8 cellular contexts compared by ENCODE assay signal in the genomic region with DNA sequence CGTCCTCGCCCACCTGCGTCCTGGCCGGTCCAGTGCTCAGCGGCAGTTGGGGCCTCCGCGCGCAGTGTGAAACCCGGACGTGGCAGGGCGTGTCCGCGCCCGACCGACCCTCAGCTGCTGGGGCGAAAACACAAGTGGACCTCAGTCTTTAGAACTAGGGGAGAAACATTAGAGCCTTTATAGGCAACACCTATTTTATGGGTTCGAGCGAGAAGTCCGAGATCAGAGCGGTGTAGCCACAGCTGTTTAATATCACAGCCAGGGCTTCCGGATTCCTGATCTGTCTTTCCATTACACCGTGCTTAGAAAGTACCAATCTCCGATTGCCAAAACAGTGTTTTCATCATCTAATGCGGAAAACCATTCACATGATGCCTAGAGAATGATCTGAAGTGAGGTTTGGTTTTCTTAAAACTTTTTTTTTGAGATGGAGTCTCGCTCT. TPM values are rescaled to one million over a fixed set of nuclear protein-coding genes. Genes with fewer than 3 reads are reported as not detected.
DNase-seq lines count a peak whose midpoint lies in the region; ATAC-seq and TF ChIP-seq lines count a peak whose summit lies in the region.

No MANE protein-coding gene starts in this region.

- H3K9me3 Mint-ChIP-seq in CD8-positive, alpha-beta T cell, result no peaks in the 10 kb centered on the region

- intact Hi-C loops in CD8-positive, alpha-beta T cell (cut with DNase I, micrococcal nuclease), result loop anchor here (1.0 to 10.0 kb wide), 10 partner anchors 48 to 1579 kb away; partner anchors contain the start of genes CCDC32 (in 2 of the 2), INO80 (in 2 of the 2), VPS18 (in 2 of the 2) and GANC (in 1 of the 2)
- intact Hi-C loops in mammary epithelial cell (cut with micrococcal nuclease), result loop anchor here (5.0 to 10.0 kb wide), 2 partner anchors 47 to 251 kb away; partner anchors contain the start of gene BAHD1
- intact Hi-C loops in lower leg skin (cut with DNase I; ENCODE audit: low total_unique reads), result no loop called here

- H2AFZ ChIP-seq in mammary epithelial cell (ENCODE audit: low read depth, low read length), result peak overlapping the region; percentile 98

- peak overlapping the region; percentile 92 for H3K4me2 ChIP-seq in mammary epithelial cell (ENCODE audit: insufficient read depth, low read depth, low read length)

- no peak for TF ChIP-seq EP300 in upper lobe of left lung (IDR thresholded peaks at IDR 0.05)

- dilution Hi-C loops in mammary epithelial cell (cut with HindIII; ENCODE audit: low sequenced_read_pairs), result no loop called here

- peaks cover 44% of the 10 kb centered on the region for H3K79me2 ChIP-seq in mammary epithelial cell (ENCODE audit: insufficient read depth, low read length)

- H3K9me3 ChIP-seq in CD8-positive, alpha-beta T cell (ENCODE audit: low read length), result no peaks in the 10 kb centered on the region
- H3K9me3 ChIP-seq in mammary epithelial cell (replicated peaks; ENCODE audit: insufficient read depth, low read length) (no peaks in the 10 kb centered on the region), upper lobe of left lung (no peaks in the 10 kb centered on the region)

- H3K27ac Mint-ChIP-seq in CD8-positive, alpha-beta T cell, result peak overlapping the region; percentile 99

- peaks cover 27% of the 10 kb centered on the region for H3K4me1 Mint-ChIP-seq in CD8-positive, alpha-beta T cell (ENCODE audit: low read depth)

- in situ Hi-C loops in KBM-7 (cut with MboI; ENCODE audit: low pct_unique_long_range_greater_than_20kb, low sequenced_read_pairs) (no loop called here), mammary epithelial cell (cut with MboI; ENCODE audit: low sequenced_read_pairs in 2 of 2) (no loop called here), G401 (cut with HindIII; ENCODE audit: low sequenced_read_pairs) (no loop called here)

- H3K27ac ChIP-seq in CD8-positive, alpha-beta T cell (ENCODE audit: low read depth, low read length), result peak overlapping the region; percentile 83
- H3K27ac ChIP-seq in mammary epithelial cell (ENCODE audit: insufficient read depth, low read depth, low read length), result peak overlapping the region; percentile 91
- H3K27ac ChIP-seq in upper lobe of left lung, result peak overlapping the region; percentile 96 to 99 (median 98)

- TF ChIP-seq POLR2A in lower leg skin (IDR thresholded peaks at IDR 0.05) (no peak), upper lobe of left lung (IDR thresholded peaks at IDR 0.05) (no peak)

- POLR2A ChIA-PET in CD8-positive, alpha-beta T cell (lab: Charles Lee), result interaction anchor here (0.6 to 2.5 kb wide), 17 partner anchors 8 to 637 kb away, joined by 3 to 13 read pairs (median 5); partner anchors contain the start of genes C15orf62, DNAJC17, GCHFR and NUSAP1

- H3K36me3 ChIP-seq in CD8-positive, alpha-beta T cell (ENCODE audit: insufficient read depth, low read length), result peaks cover 3% of the 10 kb centered on the region
- H3K36me3 ChIP-seq in mammary epithelial cell (ENCODE audit: insufficient read depth, low read length) (peaks cover 12% of the 10 kb centered on the region), upper lobe of left lung (peaks cover 0 to 6% (median 0%) of the 10 kb centered on the region in 4 donors)

- H3K4me1 ChIP-seq in CD8-positive, alpha-beta T cell (ENCODE audit: insufficient read depth, low read length), result peaks cover 12% of the 10 kb centered on the region
- peaks cover 8% of the 10 kb centered on the region for H3K4me1 ChIP-seq in mammary epithelial cell (ENCODE audit: insufficient read depth, low read length)
- peaks cover 16 to 24% (median 19%) of the 10 kb centered on the region in 4 donors for H3K4me1 ChIP-seq in upper lobe of left lung

- TSS peak; percentile 49 for BruUV-seq in mammary epithelial cell (replicated peaks; lab: Mats Ljungman, UMichigan)

- CTCF ChIA-PET in CD8-positive, alpha-beta T cell (lab: Charles Lee), result interaction anchor here (0.5 to 3.6 kb wide), 7 partner anchors 11 to 372 kb away, joined by 3 to 13 read pairs (median 6); no protein-coding TSS in a partner anchor
- CTCF ChIA-PET in mammary epithelial cell (lab: Charles Lee; ENCODE audit: low non-redundant PET), result interaction anchor here (0.6 kb wide), 1 partner anchor 106 kb away, joined by 3 read pairs; no protein-coding TSS in a partner anchor

- peak overlapping the region; percentile 93 for H3K9ac ChIP-seq in mammary epithelial cell (ENCODE audit: insufficient read depth, low read length)

- peak overlapping the region; percentile 94 for H3K4me3 ChIP-seq in CD8-positive, alpha-beta T cell (ENCODE audit: low read depth, low read length)
- H3K4me3 ChIP-seq in mammary epithelial cell (replicated peaks in 1 of 3; ENCODE audit: insufficient read depth in 1 of 3, low read depth in 2 of 3, low read length in 3 of 3), result peak overlapping the region; percentile 66 to 97 (median 75)
- H3K4me3 ChIP-seq in lower leg skin (ENCODE audit: low read depth, poor library complexity, severe bottlenecking), result peak overlapping the region; percentile 80
- H3K4me3 ChIP-seq in upper lobe of left lung, result peak overlapping the region; percentile 66 to 80 (median 79)

- DNase-seq in CD8-positive, alpha-beta T cell, result no peak
- DNase-seq in KBM-7, result peak; percentile 26
- peak; percentile 36 for DNase-seq in mammary epithelial cell
- DNase-seq in lower leg skin (ENCODE audit: low spot score in 2 of 2), result no peak
- no peak for DNase-seq in upper lobe of left lung
- DNase-seq in cerebellar cortex (ENCODE audit: low spot score), result no peak
- no peak for DNase-seq in G401 (ENCODE audit: low spot score)

- H4K20me1 ChIP-seq in mammary epithelial cell (ENCODE audit: insufficient read depth, low read length), result no peaks in the 10 kb centered on the region

- peak overlapping the region; percentile 99 for H3K4me3 Mint-ChIP-seq in CD8-positive, alpha-beta T cell

- WGBS in mammary epithelial cell (ENCODE audit: low coverage, missing lambda C conversion rate), result 0% methylated on average over 14 of the region's 25 CpGs
- WGBS in lower leg skin, 2 donors, result 1 to 2% methylated on average over 20 to 25 of the region's 25 CpGs
- WGBS in upper lobe of left lung, 2 donors, result 1 to 4% methylated on average over 5 to 20 of the region's 25 CpGs

- H3K27me3 Mint-ChIP-seq in CD8-positive, alpha-beta T cell (ENCODE audit: low read depth), result no peaks in the 10 kb centered on the region

- no peaks in the 10 kb centered on the region for H3K27me3 ChIP-seq in CD8-positive, alpha-beta T cell (ENCODE audit: insufficient read depth, low read length)
- H3K27me3 ChIP-seq in mammary epithelial cell (ENCODE audit: insufficient read depth, low read length) (no peaks in the 10 kb centered on the region), upper lobe of left lung (no peaks in the 10 kb centered on the region)

- no peak for TF ChIP-seq CTCF in CD8-positive, alpha-beta T cell (IDR thresholded peaks at IDR 0.05)
- TF ChIP-seq CTCF in mammary epithelial cell (conservative IDR thresholded peaks at IDR 0.05 in 1 of 2, IDR thresholded peaks at IDR 0.05 in 1 of 2; ENCODE audit: extremely low read depth in 1 of 2, insufficient read depth in 1 of 2, low read depth in 1 of 2, low read length in 2 of 2), result no peak
- no peak for TF ChIP-seq CTCF in lower leg skin (IDR thresholded peaks at IDR 0.05)
- no peak for TF ChIP-seq CTCF in upper lobe of left lung (IDR thresholded peaks at IDR 0.05)

- no peak for ATAC-seq in CD8-positive, alpha-beta T cell
- peak; percentile 33 for ATAC-seq in GM21447 (IDR thresholded peaks at IDR 0.05; ENCODE audit: unreplicated experiment)
- ATAC-seq in upper lobe of left lung (ENCODE audit: low FRiP score in 2 of 2), result peak; percentile 11 to 32

- peaks cover 20% of the 10 kb centered on the region for H3K36me3 Mint-ChIP-seq in CD8-positive, alpha-beta T cell

RNA-seq across cellular contexts. Expression of gene RAD51, which starts 0.5 kb away (rescaled TPM):
- total RNA-seq in CD8-positive, alpha-beta T cell, result 1 to 10 TPM; 1.3 to 1.5 TPM
- total RNA-seq in mammary epithelial cell (10 to 100 TPM in 1 of 2 donors, 1 to 10 TPM in 1; 1.5 to 22.6 TPM), lower leg skin (1 to 10 TPM in 1 of 4 donors, under 1 TPM in 3; 0.46 to 1.4 (median 0.68) TPM), upper lobe of left lung (1 to 10 TPM in 5 of 6 donors, not detected in 1; 1.0 to 3.4 (median 2.1) TPM)
- 19.2 TPM for polyA plus RNA-seq in mammary epithelial cell
- polyA minus RNA-seq in mammary epithelial cell, result 26.6 TPM
- total RNA-seq in G401 (2014; rRNA removed; shearing (Covaris generic)), result 7.1 and 12.0 TPM in 2 replicates

RNA-seq across cellular contexts. Expression of gene RMDN3, which starts 59.6 kb away (rescaled TPM):
- 10 to 100 TPM; 26.7 to 30.5 TPM for total RNA-seq in CD8-positive, alpha-beta T cell
- total RNA-seq in mammary epithelial cell, result 10 to 100 TPM; 18.2 to 34.5 TPM
- polyA plus RNA-seq in mammary epithelial cell, result 18.9 TPM
- 12.1 TPM for polyA minus RNA-seq in mammary epithelial cell
- total RNA-seq in lower leg skin, result 10 to 100 TPM; 19.1 to 40.2 (median 32.3) TPM
- total RNA-seq in upper lobe of left lung, result 100 to 1,000 TPM in 4 of 6 donors, 10 to 100 TPM in 2; 57.3 to 123 (median 105) TPM
- total RNA-seq in G401 (2014; rRNA removed; shearing (Covaris generic)), result 107 and 114 TPM in 2 replicates

Comparison
In these comparisons a context has a peak if more than half of its experiments do, and no peak if none do; other contexts are left out.
1. DNase-seq: peak in KBM-7 (single experiment) and mammary epithelial cell (single experiment); none in CD8-positive, alpha-beta T cell (0 of 7), lower leg skin (0 of 2), upper lobe of left lung (0 of 2), cerebellar cortex (single experiment) and G401 (single experiment).
2. Peak in every context shown above with its lines, with median percentiles within 50 percentile points of each other: H3K27ac ChIP-seq and H3K4me3 ChIP-seq.